18 cellular contexts compared by ENCODE assay signal in the genomic region with DNA sequence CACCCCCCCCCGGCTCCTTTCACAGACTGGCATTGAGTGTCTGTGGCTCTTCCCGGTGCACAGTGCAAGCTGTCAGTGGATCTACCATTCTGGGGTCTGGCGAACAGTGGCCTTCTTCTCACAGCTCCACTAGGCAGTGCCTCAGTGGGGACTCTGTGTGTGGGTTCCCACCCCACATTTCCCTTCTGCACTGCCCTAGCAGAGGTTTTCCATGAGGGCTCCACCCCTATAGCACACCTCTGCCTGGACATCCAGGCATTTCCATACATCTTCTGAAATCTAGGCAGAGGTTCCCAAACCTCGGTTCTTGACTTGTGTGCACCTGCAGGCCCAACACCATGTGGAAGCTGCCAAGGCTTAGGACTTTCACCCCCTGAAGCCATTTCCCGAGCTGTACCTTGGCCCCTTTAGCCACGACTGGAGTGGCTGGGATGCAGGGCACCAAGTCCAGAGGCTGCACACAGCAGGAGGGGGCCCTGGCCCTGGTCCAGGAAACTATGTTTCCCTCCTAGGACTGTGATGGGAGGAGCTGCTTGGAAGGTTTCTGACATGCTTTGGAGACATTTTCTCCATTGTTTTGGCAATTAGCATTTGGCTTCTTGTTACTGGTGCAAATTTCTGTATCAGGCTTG. TPM values are rescaled to one million over a fixed set of nuclear protein-coding genes. Genes with fewer than 3 reads are reported as not detected.
DNase-seq lines count a peak whose midpoint lies in the region; ATAC-seq, FAIRE-seq and TF ChIP-seq lines count a peak whose summit lies in the region.
"Had no signal": no experiment of that assay in that cellular context is flagged by ENCODE, and none has a peak within 500 bp of the region (broad histone marks: within the 10 kb centered on the region; RNA-seq: fewer than 3 reads in every experiment).

No MANE protein-coding gene starts in this region.

- CTCF ChIA-PET in RWPE1 (lab: Yijun Ruan, JAX) = no interaction called here

- H3K9me3 Mint-ChIP-seq in CD14-positive monocyte = peaks cover 0 to 10% (median 7%) of the 10 kb centered on the region in 7 donors

- DNase-seq in CD14-positive monocyte (ENCODE audit: low spot score) (no peak), RWPE1 (ENCODE audit: low spot score) (no peak), left lobe of liver (ENCODE audit: low spot score) (peak; percentile 79), small intestine (peak; percentile 38), NCI-H187 treated with DMSO at 0.1 percent for 48 hours (lab: John Stamatoyannopoulos, UW) (no peak), erythroblast (lab: John Stamatoyannopoulos, UW) (no peak)
- no peak for DNase-seq in activated naive CD4-positive, alpha-beta T cell (lab: John Stamatoyannopoulos, UW)
- DNase-seq: Caco-2; CD8-positive, alpha-beta memory T cell; DND-41; GDM1; HCEC 1CT had no signal

- FAIRE-seq in small intestine (lab: Jason Lieb, UNC) = no peak
- FAIRE-seq: A204.1, GM12892, GM19239 had no signal

- H3K36me3 ChIP-seq in small intestine (ENCODE audit: control insufficient read depth in 2 of 2, insufficient read depth in 2 of 2, low read length in 2 of 2) = peaks cover 0 to 4% of the 10 kb centered on the region in 2 donors

- H3K4me1 ChIP-seq in small intestine (ENCODE audit: control insufficient read depth in 2 of 2, insufficient read depth in 1 of 2, low read depth in 1 of 2, low read length in 1 of 2) = no peaks in the 10 kb centered on the region
- H3K4me1 ChIP-seq: Caco-2 had no signal

- TF ChIP-seq CTCF in CD14-positive monocyte (IDR thresholded peaks at IDR 0.05) = no peak
- TF ChIP-seq CTCF in RWPE1 (conservative IDR thresholded peaks at IDR 0.05; ENCODE audit: low read depth) = no peak

- intact Hi-C loops in CD14-positive monocyte (cut with micrococcal nuclease) = no loop called here

- H3K4me3 ChIP-seq in small intestine (ENCODE audit: low read depth in 1 of 2, low read length in 2 of 2) = no peak overlapping the region

- no peaks in the 10 kb centered on the region for H3K27me3 Mint-ChIP-seq in CD14-positive monocyte (ENCODE audit: low read depth in 3 of 3)
- H3K27me3 Mint-ChIP-seq: B cell; CD8-positive, alpha-beta memory T cell; IgD-negative memory B cell had no signal

- H3K36me3 Mint-ChIP-seq in CD14-positive monocyte = peaks cover 40 to 76% of the 10 kb centered on the region in 2 donors

- H3K9me3 ChIP-seq in small intestine (ENCODE audit: control insufficient read depth, low read depth) = no peaks in the 10 kb centered on the region

- H3K27ac Mint-ChIP-seq in CD14-positive monocyte = peak overlapping the region in 5 of 7 donors; percentile 19 to 74 (median 54)
- H3K27ac Mint-ChIP-seq: B cell, IgD-negative memory B cell had no signal

- TF ChIP-seq POLR2A in erythroblast (IDR thresholded peaks at IDR 0.05; ENCODE audit: low read length) = no peak

- WGBS in small intestine, 3 donors = 77 to 90% (median 87%) methylated on average over 6 of the region's 6 CpGs

- H3K27me3 ChIP-seq in small intestine (ENCODE audit: control insufficient read depth in 2 of 2, insufficient read depth in 2 of 2, low read length in 2 of 2) = no peaks in the 10 kb centered on the region

- POLR2A ChIA-PET in RWPE1 (lab: Yijun Ruan, JAX; ENCODE audit: low non-redundant PET) = no interaction called here

- peaks cover 29% of the 10 kb centered on the region for H3K4me1 Mint-ChIP-seq in CD14-positive monocyte

- 0 out of 2 replicates have a peak overlapping the region, but pooled peaks have one; percentile 5 for H3K27ac ChIP-seq in RWPE1
- no peak overlapping the region for H3K27ac ChIP-seq in small intestine (ENCODE audit: low read depth in 1 of 2, low read length in 1 of 2)

- ATAC-seq in left lobe of liver (peak; percentile 89), GM19395 (IDR thresholded peaks at IDR 0.05; ENCODE audit: unreplicated experiment) (no peak)

- no peak overlapping the region for H3K4me3 Mint-ChIP-seq in CD14-positive monocyte
- H3K4me3 Mint-ChIP-seq: B cell; CD8-positive, alpha-beta memory T cell had no signal

RNA-seq across cellular contexts. Expression of gene BCL2L13, which starts 26.0 kb away (rescaled TPM):
- polyA plus RNA-seq in CD14-positive monocyte (10 to 100 TPM; 53.0 to 67.8 TPM), small intestine (10 to 100 TPM; 15.1 to 25.2 (median 16.1) TPM)
- total RNA-seq in left lobe of liver = 34.3 TPM

RNA-seq across cellular contexts. Expression of gene ATP6V1E1, which starts 36.0 kb away (rescaled TPM):
- polyA plus RNA-seq in CD14-positive monocyte (100 to 1,000 TPM; 144 to 147 TPM), small intestine (100 to 1,000 TPM; 104 to 131 (median 104) TPM)
- 31.3 TPM for total RNA-seq in left lobe of liver

Comparison
In these comparisons a context has a peak if more than half of its experiments do, and no peak if none do; other contexts are left out.
1. DNase-seq: peak in left lobe of liver (single experiment) and small intestine (single experiment); none in CD14-positive monocyte (single experiment), RWPE1 (single experiment), NCI-H187 treated with DMSO at 0.1 percent for 48 hours (single experiment), erythroblast (0 of 2) and activated naive CD4-positive, alpha-beta T cell (0 of 4).